In the genomic region with DNA sequence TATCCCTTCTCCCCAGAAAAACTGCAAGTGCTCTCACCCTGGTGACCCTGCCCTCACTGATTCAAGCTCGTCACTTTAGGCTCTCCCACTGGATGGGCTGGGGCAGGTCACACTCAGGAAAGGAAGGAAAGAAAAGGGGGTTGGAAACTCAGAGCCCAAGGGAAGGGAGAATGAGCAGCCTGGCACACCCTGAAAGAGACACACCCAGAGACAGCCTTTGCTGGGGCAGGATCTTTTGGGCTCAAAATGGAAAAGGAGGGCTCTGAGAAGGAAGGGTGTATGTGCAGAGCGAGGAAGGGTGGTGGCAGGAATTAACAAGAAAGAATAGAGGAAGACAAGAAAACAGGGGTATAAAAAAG, we compare ENCODE assay signal across 8 cellular contexts. TPM values are rescaled to one million over a fixed set of nuclear protein-coding genes. Genes with fewer than 3 reads are reported as not detected.
DNase-seq lines count a peak whose midpoint lies in the region; ATAC-seq and TF ChIP-seq lines count a peak whose summit lies in the region.

No MANE protein-coding gene starts in this region.

- 22% methylated on average over 2 of the region's 2 CpGs for WGBS in mesenchymal stem cell
- 7% methylated on average over 2 of the region's 2 CpGs for WGBS in urinary bladder

- H4K91ac ChIP-seq in mesenchymal stem cell (ENCODE audit: low read length) = no peak overlapping the region

- no peak for DNase-seq in activated naive CD4-positive, alpha-beta T cell treated with Interleukin-2 at 50 U/mL for 16 hours
- DNase-seq in mesenchymal stem cell (no peak), NCI-H1092 (lab: John Stamatoyannopoulos, UW) (no peak)

- H3K4me3 Mint-ChIP-seq in activated naive CD4-positive, alpha-beta T cell treated with anti-CD3 and anti-CD28 coated beads, Interleukin-2, amount 50 U/mL, for 24 hours = peak overlapping the region; percentile 91
- H3K4me3 Mint-ChIP-seq in brain = peak overlapping the region; percentile 88 to 99 (median 92)

- no peak overlapping the region for H2BK15ac ChIP-seq in mesenchymal stem cell (ENCODE audit: low read depth, poor library complexity, severe bottlenecking)

- H3K4me1 Mint-ChIP-seq in activated naive CD4-positive, alpha-beta T cell treated with anti-CD3 and anti-CD28 coated beads, Interleukin-2, amount 50 U/mL, for 24 hours = peaks cover 40% of the 10 kb centered on the region
- H3K4me1 Mint-ChIP-seq in brain = peaks cover 88% of the 10 kb centered on the region

- no peaks in the 10 kb centered on the region for H3K27me3 Mint-ChIP-seq in activated naive CD4-positive, alpha-beta T cell treated with anti-CD3 and anti-CD28 coated beads, Interleukin-2, amount 50 U/mL, for 24 hours
- H3K27me3 Mint-ChIP-seq in brain = peaks cover 16% of the 10 kb centered on the region

- peak overlapping the region; percentile 96 for H3K27ac Mint-ChIP-seq in activated naive CD4-positive, alpha-beta T cell treated with anti-CD3 and anti-CD28 coated beads, Interleukin-2, amount 50 U/mL, for 24 hours
- H3K27ac Mint-ChIP-seq in brain = peak overlapping the region; percentile 86 to 95 (median 91)

- H3K9me3 Mint-ChIP-seq in activated naive CD4-positive, alpha-beta T cell treated with anti-CD3 and anti-CD28 coated beads, Interleukin-2, amount 50 U/mL, for 24 hours = no peaks in the 10 kb centered on the region
- H3K9me3 Mint-ChIP-seq in brain = peaks cover 0 to 2% (median 0%) of the 10 kb centered on the region in 5 experiments

- TF ChIP-seq CTCF in brain (conservative IDR thresholded peaks at IDR 0.05) = no peak

- no peak overlapping the region for H4K8ac ChIP-seq in mesenchymal stem cell (ENCODE audit: low read length)

- H2BK120ac ChIP-seq in mesenchymal stem cell (ENCODE audit: low read depth, low read length) = peak overlapping the region; percentile 27

- no peak for ATAC-seq in GM19455 (IDR thresholded peaks at IDR 0.05; ENCODE audit: unreplicated experiment)
- ATAC-seq in HG02870 (IDR thresholded peaks at IDR 0.05; ENCODE audit: unreplicated experiment) = no peak

- no peak overlapping the region for H2BK12ac ChIP-seq in mesenchymal stem cell (ENCODE audit: low read length in 2 of 2)

- H3K36me3 ChIP-seq in mesenchymal stem cell (ENCODE audit: control insufficient read depth in 1 of 2, insufficient read depth in 2 of 2, low read depth in 1 of 2, low read length in 2 of 2) (peaks cover 29 to 37% of the 10 kb centered on the region in 2 experiments), urinary bladder (ENCODE audit: insufficient read depth) (no peaks in the 10 kb centered on the region)

- H3K27ac ChIP-seq in mesenchymal stem cell (ENCODE audit: low read length, poor library complexity, severe bottlenecking) (peak overlapping the region; percentile 98), urinary bladder (ENCODE audit: low read depth) (peak overlapping the region; percentile 76)

- peak overlapping the region; percentile 67 for H2AK5ac ChIP-seq in mesenchymal stem cell (ENCODE audit: low read length, severe bottlenecking)

- no peaks in the 10 kb centered on the region for H3K27me3 ChIP-seq in mesenchymal stem cell (ENCODE audit: control insufficient read depth in 1 of 2, insufficient read depth in 1 of 2, low read length in 2 of 2)

- peaks cover 30% of the 10 kb centered on the region for H3K36me3 Mint-ChIP-seq in activated naive CD4-positive, alpha-beta T cell treated with anti-CD3 and anti-CD28 coated beads, Interleukin-2, amount 50 U/mL, for 24 hours
- peaks cover 25% of the 10 kb centered on the region for H3K36me3 Mint-ChIP-seq in brain

- H3K4me2 ChIP-seq in mesenchymal stem cell (ENCODE audit: low read length, poor library complexity, severe bottlenecking) = peak overlapping the region; percentile 83

- H3K18ac ChIP-seq in mesenchymal stem cell (ENCODE audit: low read depth in 1 of 2, low read length in 2 of 2) = peak overlapping the region; percentile 46 to 63

- H3K9ac ChIP-seq in mesenchymal stem cell (ENCODE audit: low read length) = peak overlapping the region; percentile 95

- H3K4me3 ChIP-seq in mesenchymal stem cell (ENCODE audit: insufficient read depth in 1 of 2, low read depth in 1 of 2, low read length in 2 of 2) (peak overlapping the region; percentile 70 to 93), urinary bladder (ENCODE audit: low read depth, low read length) (peak overlapping the region; percentile 67)

- H3K14ac ChIP-seq in mesenchymal stem cell (ENCODE audit: low read length in 2 of 2) = peak overlapping the region; percentile 61 to 62

- no peak overlapping the region for H2AFZ ChIP-seq in mesenchymal stem cell (ENCODE audit: low read depth, low read length)

- H3K4ac ChIP-seq in mesenchymal stem cell (ENCODE audit: low read depth in 1 of 2, low read length in 2 of 2) = peak overlapping the region; percentile 13 to 77

- H3K4me1 ChIP-seq in mesenchymal stem cell (ENCODE audit: control insufficient read depth, insufficient read depth, low read depth, low read length) (peaks cover 34% of the 10 kb centered on the region), urinary bladder (ENCODE audit: insufficient read depth) (no peaks in the 10 kb centered on the region)

- peak overlapping the region in 1 of 2 experiments; percentile 37 for H3K23ac ChIP-seq in mesenchymal stem cell (ENCODE audit: low read length in 2 of 2)

- H3K9me3 ChIP-seq in mesenchymal stem cell (ENCODE audit: control insufficient read depth, low read length) = no peaks in the 10 kb centered on the region

- H3K79me1 ChIP-seq in mesenchymal stem cell (replicated peaks; ENCODE audit: low read length, poor library complexity, severe bottlenecking) = peaks cover 2% of the 10 kb centered on the region

- H2BK5ac ChIP-seq in mesenchymal stem cell (ENCODE audit: low read depth, low read length, poor library complexity, severe bottlenecking) = no peak overlapping the region

RNA-seq across cellular contexts. Expression of gene PPP1R18, which starts 2.5 kb away (rescaled TPM):
- 99.8 TPM for polyA plus RNA-seq in brain (ENCODE audit: insufficient read depth, low read depth, low replicate concordance)
- polyA plus RNA-seq in mesenchymal stem cell (2013, experiment 1 of 2) = 156 TPM
- 153 TPM for polyA plus RNA-seq in mesenchymal stem cell (2013, experiment 2 of 2)
- total RNA-seq in urinary bladder = 32.7 TPM
- 81.9 TPM for polyA plus RNA-seq in urinary bladder

RNA-seq across cellular contexts. Expression of gene NRM, which starts 6.8 kb away (rescaled TPM):
- polyA plus RNA-seq in brain (ENCODE audit: insufficient read depth, low read depth, low replicate concordance) = 165 TPM
- 35.3 TPM for polyA plus RNA-seq in mesenchymal stem cell (2013, experiment 1 of 2)
- polyA plus RNA-seq in mesenchymal stem cell (2013, experiment 2 of 2) = 36.1 TPM
- 7.0 TPM for total RNA-seq in urinary bladder
- 20.3 TPM for polyA plus RNA-seq in urinary bladder

RNA-seq across cellular contexts. Expression of gene DHX16, which starts 11.2 kb away (rescaled TPM):
- polyA plus RNA-seq in brain (ENCODE audit: insufficient read depth, low read depth, low replicate concordance) (41.2 TPM), urinary bladder (29.5 TPM)
- polyA plus RNA-seq in mesenchymal stem cell (2013, experiment 1 of 2) = 18.7 TPM
- 18.8 TPM for polyA plus RNA-seq in mesenchymal stem cell (2013, experiment 2 of 2)
- 16.8 TPM for total RNA-seq in urinary bladder

RNA-seq across cellular contexts. Expression of gene MDC1, which starts 33.1 kb away (rescaled TPM):
- 124 TPM for polyA plus RNA-seq in brain (ENCODE audit: insufficient read depth, low read depth, low replicate concordance)
- polyA plus RNA-seq in mesenchymal stem cell (2013, experiment 1 of 2) = 9.8 TPM
- polyA plus RNA-seq in mesenchymal stem cell (2013, experiment 2 of 2) = 8.6 TPM
- 9.8 TPM for total RNA-seq in urinary bladder
- polyA plus RNA-seq in urinary bladder = 18.3 TPM

RNA-seq across cellular contexts. Expression of gene TUBB, which starts 36.2 kb away (rescaled TPM):
- polyA plus RNA-seq in brain (ENCODE audit: insufficient read depth, low read depth, low replicate concordance) = 2,902 TPM
- polyA plus RNA-seq in mesenchymal stem cell (2013, experiment 1 of 2) = 839 TPM
- 819 TPM for polyA plus RNA-seq in mesenchymal stem cell (2013, experiment 2 of 2)
- total RNA-seq in urinary bladder = 376 TPM
- polyA plus RNA-seq in urinary bladder = 332 TPM
